ENCODE assay signal across 17 cellular contexts in the genomic region with DNA sequence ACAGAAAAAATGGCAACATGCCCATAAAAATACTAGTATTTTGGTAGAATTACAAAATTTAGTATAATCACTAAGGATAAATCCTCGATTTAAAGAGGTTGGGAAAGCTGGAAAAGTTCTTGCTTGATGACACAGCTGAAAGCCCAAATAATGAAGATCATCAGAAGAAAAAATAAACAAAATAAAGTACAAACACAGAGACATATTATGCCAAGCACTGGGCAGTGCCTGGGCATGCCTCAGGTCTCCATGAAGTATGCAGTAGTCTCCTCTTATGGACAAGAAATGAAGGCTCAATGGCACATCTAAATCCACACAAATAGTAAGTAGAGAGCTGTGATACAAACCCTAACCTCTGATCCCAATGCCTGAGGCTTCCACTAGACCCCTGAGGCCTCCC. TPM values are rescaled to one million over a fixed set of nuclear protein-coding genes. Genes with fewer than 3 reads are reported as not detected.
"Had no signal": no experiment of that assay in that cellular context is flagged by ENCODE, and none has a peak within 500 bp of the region (broad histone marks: within the 10 kb centered on the region; RNA-seq: fewer than 3 reads in every experiment).

No MANE protein-coding gene starts in this region.

- H3K27me3 Mint-ChIP-seq: activated naive CD8-positive, alpha-beta T cell treated with anti-CD3 and anti-CD28 coated beads, Interleukin-2, amount 10 ng/mL, durations not matched to agents 7 days and 5 days; memory B cell had no signal

- H3K27ac Mint-ChIP-seq: activated naive CD8-positive, alpha-beta T cell treated with anti-CD3 and anti-CD28 coated beads, Interleukin-2, amount 10 ng/mL, durations not matched to agents 7 days and 5 days; memory B cell; nephron had no signal

- H3K36me3 ChIP-seq: gastrocnemius medialis had no signal

- H3K4me3 ChIP-seq: esophagus squamous epithelium, gastrocnemius medialis, heart right ventricle had no signal

- DNase-seq: activated CD4-positive, CD25-positive, alpha-beta regulatory T cell; activated gamma-delta T cell treated with Interleukin-2 at 50 U/mL for 16 hours; activated naive CD8-positive, alpha-beta T cell treated with anti-CD3 and anti-CD28 coated beads, Interleukin-2, amount 10 ng/mL, durations not matched to agents 7 days and 5 days; activated T-cell treated with anti-CD3 and anti-CD28 coated beads, Interleukin-2, amount 50 U/mL, for 4 hours; dermis blood vessel endothelial cell; esophagus squamous epithelium; gastrocnemius medialis; heart right ventricle; stimulated activated CD4-positive, alpha-beta T cell treated with anti-CD3 and anti-CD28 coated beads, Interleukin-2, amount 100 ng/mL, for 48 hours; stimulated activated naive CD4-positive, alpha-beta T cell treated with Interleukin-2 at 50 U/mL for 16 hours; T-helper 1 cell; trophoblast cell had no signal

- H3K27me3 ChIP-seq: esophagus squamous epithelium, gastrocnemius medialis, heart right ventricle had no signal

- H3K9me3 ChIP-seq: esophagus squamous epithelium, gastrocnemius medialis, heart right ventricle had no signal

- H3K9me3 Mint-ChIP-seq: activated naive CD8-positive, alpha-beta T cell treated with anti-CD3 and anti-CD28 coated beads, Interleukin-2, amount 10 ng/mL, durations not matched to agents 7 days and 5 days; activated T-cell treated with anti-CD3 and anti-CD28 coated beads, Interleukin-2, amount 50 U/mL, for 4 hours; memory B cell; nephron had no signal

- ATAC-seq: activated T-cell treated with anti-CD3 and anti-CD28 coated beads, Interleukin-2, amount 50 U/mL, for 4 hours; gastrocnemius medialis; left lobe of liver had no signal

- H3K27ac ChIP-seq: esophagus squamous epithelium, heart right ventricle had no signal

- H3K4me3 Mint-ChIP-seq: activated naive CD8-positive, alpha-beta T cell treated with anti-CD3 and anti-CD28 coated beads, Interleukin-2, amount 10 ng/mL, durations not matched to agents 7 days and 5 days; activated T-cell treated with anti-CD3 and anti-CD28 coated beads, Interleukin-2, amount 50 U/mL, for 4 hours; memory B cell; nephron had no signal

RNA-seq across cellular contexts. Expression of a gene that starts 57.7 kb away (rescaled TPM):
- total RNA-seq: activated naive CD8-positive, alpha-beta T cell treated with anti-CD3 and anti-CD28 coated beads, Interleukin-2, amount 10 ng/mL, durations not matched to agents 7 days and 5 days; activated T-cell treated with anti-CD3 and anti-CD28 coated beads, Interleukin-2, amount 50 U/mL, for 4 hours; dermis blood vessel endothelial cell; esophagus squamous epithelium; gastrocnemius medialis; heart right ventricle; left lobe of liver; osteoblast; renal cortical epithelial cell had no signal
